ENCODE assay signal across 8 cellular contexts in genomic region chrX:11111947-11112346, GRCh38. TPM values are rescaled to one million over a fixed set of nuclear protein-coding genes. Genes with fewer than 3 reads are reported as not detected.
DNase-seq lines count a peak whose midpoint lies in the region; ATAC-seq, FAIRE-seq and TF ChIP-seq lines count a peak whose summit lies in the region.

No MANE protein-coding gene starts in this region.

- no peak for TF ChIP-seq CTCF in kidney (IDR thresholded peaks at IDR 0.05; ENCODE audit: borderline replicate concordance, extremely low read depth, insufficient read depth)
- no peak for TF ChIP-seq CTCF in omental fat pad (IDR thresholded peaks at IDR 0.05)

- peak overlapping the region; percentile 98 for H3K27ac Mint-ChIP-seq in activated naive CD8-positive, alpha-beta T cell treated with anti-CD3 and anti-CD28 coated beads for 36 hours

- DNase-seq in DMS53 (lab: John Stamatoyannopoulos, UW), result peak; percentile 8
- no peak for DNase-seq in DMS53 treated with DMSO at 0.1 percent for 48 hours (lab: John Stamatoyannopoulos, UW; ENCODE audit: unreplicated experiment)
- DNase-seq in activated naive CD8-positive, alpha-beta T cell treated with anti-CD3 and anti-CD28 coated beads for 36 hours, result no peak
- no peak for DNase-seq in kidney
- DNase-seq in omental fat pad (ENCODE audit: low spot score), result no peak
- DNase-seq in LoVo (ENCODE audit: low spot score), result no peak
- no peak for DNase-seq in NCI-H526 treated with DMSO at 0.1 percent for 48 hours (lab: John Stamatoyannopoulos, UW)

- ATAC-seq in omental fat pad (ENCODE audit: low FRiP score), result no peak

- FAIRE-seq in kidney (lab: Jason Lieb, UNC), result no peak

- H3K9ac ChIP-seq in kidney (ENCODE audit: low read length in 2 of 2) (peak overlapping the region; percentile 73 to 86), subcutaneous abdominal adipose tissue (ENCODE audit: low read length in 5 of 5) (peak overlapping the region; percentile 23 to 83 (median 80))

- H3K27ac ChIP-seq in kidney (ENCODE audit: low read depth in 2 of 2, low read length in 2 of 2) (peak overlapping the region; percentile 76 to 83), subcutaneous abdominal adipose tissue (ENCODE audit: low read depth, low read length) (peak overlapping the region; percentile 51)

- intact Hi-C loops in kidney (cut with DNase I), result no loop called here

- no peaks in the 10 kb centered on the region for H3K27me3 Mint-ChIP-seq in activated naive CD8-positive, alpha-beta T cell treated with anti-CD3 and anti-CD28 coated beads for 36 hours

- H3K4me3 ChIP-seq in kidney (ENCODE audit: low read length in 2 of 2) (peak overlapping the region; percentile 79 to 80), subcutaneous abdominal adipose tissue (ENCODE audit: low read depth in 1 of 5, low read length in 5 of 5) (peak overlapping the region; percentile 63 to 74 (median 70))

- H3K9me3 ChIP-seq in kidney (ENCODE audit: control insufficient read depth in 1 of 2, low read length in 2 of 2) (no peaks in the 10 kb centered on the region), subcutaneous abdominal adipose tissue (ENCODE audit: control insufficient read depth in 5 of 5, low read length in 5 of 5) (no peaks in the 10 kb centered on the region)

- H3K9me3 Mint-ChIP-seq in activated naive CD8-positive, alpha-beta T cell treated with anti-CD3 and anti-CD28 coated beads for 36 hours, result no peaks in the 10 kb centered on the region

- peaks cover 0 to 5% (median 0%) of the 10 kb centered on the region in 5 donors for H3K27me3 ChIP-seq in subcutaneous abdominal adipose tissue (ENCODE audit: control insufficient read depth in 5 of 5, insufficient read depth in 4 of 5, low read length in 5 of 5)

- peaks cover 0 to 2% of the 10 kb centered on the region in 2 donors for H3K4me1 ChIP-seq in kidney (ENCODE audit: control insufficient read depth in 1 of 2, insufficient read depth in 1 of 2, low read depth in 1 of 2, low read length in 2 of 2)
- peaks cover 0 to 22% (median 18%) of the 10 kb centered on the region in 5 donors for H3K4me1 ChIP-seq in subcutaneous abdominal adipose tissue (ENCODE audit: control insufficient read depth in 5 of 5, insufficient read depth in 5 of 5, low read length in 5 of 5)

- H3K36me3 Mint-ChIP-seq in activated naive CD8-positive, alpha-beta T cell treated with anti-CD3 and anti-CD28 coated beads for 36 hours, result peaks cover 7% of the 10 kb centered on the region

- H3K4me1 Mint-ChIP-seq in activated naive CD8-positive, alpha-beta T cell treated with anti-CD3 and anti-CD28 coated beads for 36 hours, result peaks cover 21% of the 10 kb centered on the region

- H3K36me3 ChIP-seq in kidney (ENCODE audit: control insufficient read depth in 1 of 2, insufficient read depth in 2 of 2, low read length in 2 of 2) (peaks cover 3 to 30% of the 10 kb centered on the region in 2 donors), subcutaneous abdominal adipose tissue (ENCODE audit: control insufficient read depth in 5 of 5, insufficient read depth in 5 of 5, low read length in 5 of 5) (peaks cover 6 to 20% (median 14%) of the 10 kb centered on the region in 5 donors)

- no peak overlapping the region for H3K4me3 Mint-ChIP-seq in activated naive CD8-positive, alpha-beta T cell treated with anti-CD3 and anti-CD28 coated beads for 36 hours

RNA-seq across cellular contexts. Expression of gene HCCS, which starts 0.8 kb away (rescaled TPM):
- total RNA-seq in activated naive CD8-positive, alpha-beta T cell treated with anti-CD3 and anti-CD28 coated beads for 36 hours, result 10 to 100 TPM; 33.9 to 36.6 TPM
- total RNA-seq in kidney, result 23.4 TPM
- 26.4 TPM for polyA plus RNA-seq in kidney (ENCODE audit: insufficient read depth, low read depth, low replicate concordance)
- total RNA-seq in omental fat pad, result 10 to 100 TPM in 3 of 4 donors, 1 to 10 TPM in 1; 9.3 to 13.6 (median 10.5) TPM
